18 cellular contexts compared by ENCODE assay signal in the genomic region with DNA sequence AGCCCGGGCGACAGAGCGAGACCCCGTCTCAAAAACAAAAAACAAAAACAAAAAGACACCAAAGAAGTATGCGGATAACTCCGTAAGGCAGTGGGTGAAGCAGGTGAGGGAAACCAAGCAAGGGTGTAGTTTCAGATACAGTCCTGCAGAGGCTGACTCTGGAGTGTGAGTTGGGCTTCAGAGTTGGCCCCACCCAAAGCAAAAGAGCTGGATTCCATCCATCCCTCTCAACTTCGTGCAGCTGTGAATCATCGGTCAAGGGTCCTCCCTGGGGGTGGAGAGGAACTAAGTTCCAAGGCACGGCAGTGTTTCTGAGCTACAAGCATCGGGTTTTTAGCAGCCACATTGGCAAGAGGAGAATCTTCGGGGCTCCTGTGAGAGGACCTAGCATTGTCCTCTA. TPM values are rescaled to one million over a fixed set of nuclear protein-coding genes. Genes with fewer than 3 reads are reported as not detected.
DNase-seq lines count a peak whose midpoint lies in the region; ATAC-seq and TF ChIP-seq lines count a peak whose summit lies in the region.
"Had no signal": no experiment of that assay in that cellular context is flagged by ENCODE, and none has a peak within 500 bp of the region (broad histone marks: within the 10 kb centered on the region; RNA-seq: fewer than 3 reads in every experiment).

No MANE protein-coding gene starts in this region.

- H4K20me1 ChIP-seq in IMR-90 (ENCODE audit: insufficient read depth, low read length), result no peaks in the 10 kb centered on the region

- H2BK20ac ChIP-seq in IMR-90 (ENCODE audit: low read depth, low read length), result 0 out of 2 replicates have a peak overlapping the region, but pooled peaks have one; percentile 86

- H4K91ac ChIP-seq in IMR-90 (ENCODE audit: insufficient read depth, low read depth, low read length), result no peak overlapping the region; the same call in 1 of the 2 replicates

- CTCF ChIA-PET in Calu3 (lab: Charles Lee), result interaction anchor here (0.9 to 1.6 kb wide), 6 partner anchors 24 to 321 kb away, joined by 3 to 10 read pairs (median 4); no protein-coding TSS in a partner anchor
- CTCF ChIA-PET in IMR-90 (lab: Yijun Ruan, JAX), result interaction anchor here (0.5 kb wide), 1 partner anchor 45 kb away, joined by 3 read pairs; no protein-coding TSS in a partner anchor

- peaks cover 11% of the 10 kb centered on the region for H3K36me3 Mint-ChIP-seq in Calu3 (ENCODE audit: insufficient read depth, unreplicated experiment)
- no peaks in the 10 kb centered on the region for H3K36me3 Mint-ChIP-seq in stimulated activated effector memory CD8-positive, alpha-beta T cell treated with anti-CD3 and anti-CD28 coated beads, Interleukin-12 subunit alpha, Interleukin-12 subunit beta, amount 100 ng/mL, for 72 hours
- H3K36me3 Mint-ChIP-seq: activated CD4-positive, alpha-beta memory T cell treated with anti-CD3 and anti-CD28 coated beads for 36 hours; neural progenitor cell had no signal

- no peak overlapping the region for H3K4me3 ChIP-seq in IMR-90 (ENCODE audit: insufficient read depth, low read depth, low read length)
- H3K4me3 ChIP-seq in cardiac fibroblast (replicated peaks in 1 of 2; ENCODE audit: low read depth in 2 of 2, low read length in 2 of 2), result no peak overlapping the region
- H3K4me3 ChIP-seq: heart right ventricle, neural progenitor cell, Peyer's patch, skin epidermis had no signal

- H3K18ac ChIP-seq in IMR-90 (ENCODE audit: low read depth, low read length), result no peak overlapping the region

- no peak overlapping the region for H3K56ac ChIP-seq in IMR-90 (ENCODE audit: extremely low read depth, insufficient read depth, low read length)

- peak; percentile 39 for TF ChIP-seq RAD21 in IMR-90 (IDR thresholded peaks at IDR 0.05; ENCODE audit: low read length)

- no peak overlapping the region for H4K5ac ChIP-seq in IMR-90 (ENCODE audit: low read depth, low read length)

- intact Hi-C loops in Calu3 (cut with micrococcal nuclease; ENCODE audit: unreplicated experiment) (loop anchor here (5.0 to 10.0 kb wide), 3 partner anchors 322 to 620 kb away; a partner anchor contains a TSS), IMR-90 (cut with micrococcal nuclease) (no loop called here)

- peak overlapping the region; percentile 37; the same call in 1 of the 2 replicates for H2AK5ac ChIP-seq in IMR-90 (ENCODE audit: low read depth, low read length)

- H3K14ac ChIP-seq in IMR-90 (replicated peaks; ENCODE audit: low read depth, low read length), result 0 out of 2 replicates have a peak overlapping the region, but pooled peaks have one; percentile 73

- peaks cover 9% of the 10 kb centered on the region for H3K4me1 ChIP-seq in IMR-90 (ENCODE audit: control insufficient read depth, insufficient read depth, low read length)
- H3K4me1 ChIP-seq: heart right ventricle, neural progenitor cell, Peyer's patch had no signal

- DNase-seq in Calu3, result peak; percentile 72
- DNase-seq in IMR-90, result peak; percentile 80
- peak; percentile 38 to 68 for DNase-seq in cardiac fibroblast (ENCODE audit: low read depth in 2 of 2)
- DNase-seq in renal cortical epithelial cell (ENCODE audit: low read depth), result peak; percentile 71
- no peak for DNase-seq in stimulated activated effector memory CD8-positive, alpha-beta T cell treated with anti-CD3 and anti-CD28 coated beads, Interleukin-12 subunit alpha, Interleukin-12 subunit beta, amount 100 ng/mL, for 72 hours (ENCODE audit: low spot score in 2 of 2)
- DNase-seq: activated CD4-positive, alpha-beta memory T cell treated with anti-CD3 and anti-CD28 coated beads for 36 hours; heart right ventricle; NCI-H1048; NCI-H446 treated with DMSO at 0.1 percent for 48 hours; Peyer's patch; T-helper 17 cell had no signal

- no peaks in the 10 kb centered on the region for H3K9me3 Mint-ChIP-seq in Calu3 (ENCODE audit: low read depth, unreplicated experiment)
- H3K9me3 Mint-ChIP-seq in stimulated activated effector memory CD8-positive, alpha-beta T cell treated with anti-CD3 and anti-CD28 coated beads, Interleukin-12 subunit alpha, Interleukin-12 subunit beta, amount 100 ng/mL, for 72 hours, result no peaks in the 10 kb centered on the region
- H3K9me3 Mint-ChIP-seq: activated CD4-positive, alpha-beta memory T cell treated with anti-CD3 and anti-CD28 coated beads for 36 hours had no signal

- no peak overlapping the region; the same call in 2 of the 3 replicates for H2BK15ac ChIP-seq in IMR-90 (ENCODE audit: low read depth, low read length)

- H3K23ac ChIP-seq in IMR-90 (ENCODE audit: low read depth, low read length), result no peak overlapping the region

- H3K27ac ChIP-seq in IMR-90 (ENCODE audit: insufficient read depth, low read length), result 0 out of 2 replicates have a peak overlapping the region, but pooled peaks have one; percentile 15
- H3K27ac ChIP-seq: heart right ventricle, neural progenitor cell, Peyer's patch, skin epidermis had no signal

- H3K9me1 ChIP-seq in IMR-90 (ENCODE audit: insufficient read depth, low read length), result 0 out of 2 replicates have a peak, but pooled peaks cover 3% of the 10 kb centered on the region

- no peaks in the 10 kb centered on the region for H3K27me3 ChIP-seq in IMR-90 (ENCODE audit: control insufficient read depth, insufficient read depth, low read length)
- H3K27me3 ChIP-seq: neural progenitor cell, Peyer's patch had no signal

- H3K4me3 Mint-ChIP-seq in Calu3 (ENCODE audit: low read depth, unreplicated experiment), result peak overlapping the region; percentile 9
- no peak overlapping the region for H3K4me3 Mint-ChIP-seq in stimulated activated effector memory CD8-positive, alpha-beta T cell treated with anti-CD3 and anti-CD28 coated beads, Interleukin-12 subunit alpha, Interleukin-12 subunit beta, amount 100 ng/mL, for 72 hours
- H3K4me3 Mint-ChIP-seq: activated CD4-positive, alpha-beta memory T cell treated with anti-CD3 and anti-CD28 coated beads for 36 hours; neural progenitor cell; T-helper 17 cell had no signal

- peak overlapping the region; percentile 53; the same call in 1 of the 2 replicates for H2BK120ac ChIP-seq in IMR-90 (ENCODE audit: low read depth, low read length)

- no peak overlapping the region for H3K4me2 ChIP-seq in IMR-90 (ENCODE audit: low read depth, low read length)
- H3K4me2 ChIP-seq: neural progenitor cell had no signal

- H3K79me1 ChIP-seq in IMR-90 (ENCODE audit: low read depth in 1 of 2, low read length in 2 of 2), result no peaks in the 10 kb centered on the region

- no peak overlapping the region for H2BK5ac ChIP-seq in IMR-90 (ENCODE audit: low read depth, low read length, poor library complexity, severe bottlenecking)

- WGBS in IMR-90 (ENCODE audit: extremely low coverage in 2 of 2, insufficient read length in 1 of 2), 2 experiments, result 35% methylated on average over 3 of the region's 11 CpGs; no CpG with 5 or more reads in 1 of the 2 experiments

- peak overlapping the region; percentile 25 for H2AFZ ChIP-seq in IMR-90 (replicated peaks; ENCODE audit: low read length, poor library complexity)
- H2AFZ ChIP-seq: neural progenitor cell had no signal

- in situ Hi-C loops in IMR-90 (cut with MboI; ENCODE audit: low sequenced_read_pairs), result no loop called here

- BruUV-seq in Calu3 (replicated peaks; lab: Mats Ljungman, UMichigan) (no TSS peak), IMR-90 (replicated peaks; lab: Mats Ljungman, UMichigan) (no TSS peak)

- no peak for TF ChIP-seq POLR2A in IMR-90 (IDR thresholded peaks at IDR 0.05; ENCODE audit: low read depth, low read length)

- no peaks in the 10 kb centered on the region for H3K36me3 ChIP-seq in IMR-90 (ENCODE audit: control insufficient read depth, insufficient read depth, low read length)
- H3K36me3 ChIP-seq: heart right ventricle, neural progenitor cell, Peyer's patch had no signal

- TF ChIP-seq CTCF in Calu3 (IDR thresholded peaks at IDR 0.05; ENCODE audit: unreplicated experiment), result peak; percentile 30
- peak; percentile 32 for TF ChIP-seq CTCF in IMR-90 (conservative IDR thresholded peaks at IDR 0.05; ENCODE audit: low read depth, low read length)
- peak; percentile 11 for TF ChIP-seq CTCF in cardiac fibroblast (IDR thresholded peaks at IDR 0.05; ENCODE audit: low read depth, low read length)

- H3K4ac ChIP-seq in IMR-90 (ENCODE audit: low read depth, low read length), result peak overlapping the region; percentile 70; the same call in 1 of the 2 replicates

- peak overlapping the region; percentile 73 for H3K27ac Mint-ChIP-seq in Calu3 (ENCODE audit: unreplicated experiment)
- H3K27ac Mint-ChIP-seq in stimulated activated effector memory CD8-positive, alpha-beta T cell treated with anti-CD3 and anti-CD28 coated beads, Interleukin-12 subunit alpha, Interleukin-12 subunit beta, amount 100 ng/mL, for 72 hours, result no peak overlapping the region
- H3K27ac Mint-ChIP-seq: activated CD4-positive, alpha-beta memory T cell treated with anti-CD3 and anti-CD28 coated beads for 36 hours; neural progenitor cell; T-helper 17 cell had no signal

- POLR2A ChIA-PET in IMR-90 (lab: Charles Lee; ENCODE audit: unreplicated experiment), result no interaction called here

- no peaks in the 10 kb centered on the region for H3K27me3 Mint-ChIP-seq in Calu3 (ENCODE audit: unreplicated experiment)

- peaks cover 40% of the 10 kb centered on the region for H3K4me1 Mint-ChIP-seq in Calu3 (ENCODE audit: low read depth, unreplicated experiment)
- no peaks in the 10 kb centered on the region for H3K4me1 Mint-ChIP-seq in stimulated activated effector memory CD8-positive, alpha-beta T cell treated with anti-CD3 and anti-CD28 coated beads, Interleukin-12 subunit alpha, Interleukin-12 subunit beta, amount 100 ng/mL, for 72 hours
- H3K4me1 Mint-ChIP-seq: T-helper 17 cell had no signal

- H4K8ac ChIP-seq in IMR-90 (ENCODE audit: low read depth in 2 of 2, low read length in 2 of 2), result peak overlapping the region in 1 of 2 experiments; percentile 56; a peak in 1 of 4 replicates

- H2AK9ac ChIP-seq in IMR-90 (replicated peaks; ENCODE audit: low read depth, low read length, poor library complexity), result peak overlapping the region; percentile 57

- peak; percentile 72 for ATAC-seq in IMR-90 (ENCODE audit: low read depth)
- ATAC-seq in HG03571 (IDR thresholded peaks at IDR 0.05; ENCODE audit: unreplicated experiment), result no peak
- ATAC-seq in stimulated activated effector memory CD8-positive, alpha-beta T cell treated with anti-CD3 and anti-CD28 coated beads, Interleukin-12 subunit alpha, Interleukin-12 subunit beta, amount 100 ng/mL, for 72 hours, result no peak
- no peak for ATAC-seq in HG03175 (IDR thresholded peaks at IDR 0.05; ENCODE audit: unreplicated experiment)
- ATAC-seq: T-helper 17 cell had no signal

- dilution Hi-C loops in IMR-90 (cut with HindIII; ENCODE audit: low sequenced_read_pairs, unreplicated experiment), result no loop called here

- no peak overlapping the region for H3K9ac ChIP-seq in IMR-90 (ENCODE audit: low read depth, low read length)
- H3K9ac ChIP-seq: neural progenitor cell had no signal

- no peaks in the 10 kb centered on the region for H3K9me3 ChIP-seq in IMR-90 (ENCODE audit: control insufficient read depth, insufficient read depth, low read length)
- H3K9me3 ChIP-seq: heart right ventricle, Peyer's patch had no signal

TF ChIP-seq in IMR-90, 13 proteins besides CTCF, POLR2A, EP300 and RAD21 (continues in another document):
- TF ChIP-seq SMC3 (IDR thresholded peaks at IDR 0.05; ENCODE audit: low read depth, low read length), result no peak

RNA-seq across cellular contexts. Expression of a gene that starts 43.9 kb away (rescaled TPM):
- total RNA-seq in Calu3 (2022), result not detected in 2 replicates
- not detected in 2 replicates for total RNA-seq in IMR-90 (2012; rRNA removed)
- not detected in 2 replicates for polyA plus RNA-seq in IMR-90 (2012; rRNA removed)
- not detected in 2 replicates for polyA plus RNA-seq in IMR-90 (2012; cell fraction: cytosol; rRNA removed)
- not detected in 2 replicates for polyA plus RNA-seq in IMR-90 (2012; cell fraction: nucleus; rRNA removed; ENCODE audit: low replicate concordance)
- not detected in 2 replicates for total RNA-seq in renal cortical epithelial cell
- total RNA-seq: activated CD4-positive, alpha-beta memory T cell treated with anti-CD3 and anti-CD28 coated beads for 36 hours; cardiac septum; heart right ventricle; lower leg skin; Peyer's patch; subcutaneous adipose tissue; T-helper 17 cell had no signal
- polyA plus RNA-seq: heart right ventricle had no signal

Comparison
In these comparisons a context has a peak if more than half of its experiments do, and no peak if none do; other contexts are left out.
1. DNase-seq: peak in Calu3 (single experiment), IMR-90 (single experiment), cardiac fibroblast (2 of 2) and renal cortical epithelial cell (single experiment); none in stimulated activated effector memory CD8-positive, alpha-beta T cell treated with anti-CD3 and anti-CD28 coated beads, Interleukin-12 subunit alpha, Interleukin-12 subunit beta, amount 100 ng/mL, for 72 hours (0 of 2).
2. Peak in every context shown above with its lines, with median percentiles within 50 percentile points of each other: CTCF ChIP-seq.